9 cellular contexts compared by ENCODE assay signal in genomic region chr18:31241900-31242409, GRCh38.
DNase-seq lines count a peak whose midpoint lies in the region; ATAC-seq and FAIRE-seq lines count a peak whose summit lies in the region.
"Had no signal": no experiment of that assay in that cellular context is flagged by ENCODE, and none has a peak within 500 bp of the region (broad histone marks: within the 10 kb centered on the region; RNA-seq: fewer than 3 reads in every experiment).

No MANE protein-coding gene starts in this region.

- peak; percentile 74 for FAIRE-seq in RCC 7860 (lab: Jason Lieb, UNC)

- H3K4me1 Mint-ChIP-seq in activated naive CD8-positive, alpha-beta T cell treated with anti-CD3 and anti-CD28 coated beads, Interleukin-2, amount 50 U/mL, for 24 hours, result no peaks in the 10 kb centered on the region

- H3K9me3 Mint-ChIP-seq in activated naive CD8-positive, alpha-beta T cell treated with anti-CD3 and anti-CD28 coated beads, Interleukin-2, amount 50 U/mL, for 24 hours, result no peaks in the 10 kb centered on the region

- H3K27me3 ChIP-seq in H7 (ENCODE audit: control insufficient read depth, insufficient read depth, low read length), result no peaks in the 10 kb centered on the region
- H3K27me3 ChIP-seq: BLaER1 treated with 17β-estradiol and CSF1 and Interleukin-3, amounts not matched to agents 10 nM and 100 nM had no signal

- no peaks in the 10 kb centered on the region for H3K36me3 Mint-ChIP-seq in activated naive CD8-positive, alpha-beta T cell treated with anti-CD3 and anti-CD28 coated beads, Interleukin-2, amount 50 U/mL, for 24 hours (ENCODE audit: low read depth)

- H3K27ac Mint-ChIP-seq in activated naive CD8-positive, alpha-beta T cell treated with anti-CD3 and anti-CD28 coated beads, Interleukin-2, amount 50 U/mL, for 24 hours, result no peak overlapping the region

- H3K4me3 ChIP-seq in H7 (ENCODE audit: insufficient read depth, low read depth, low read length), result no peak overlapping the region
- H3K4me3 ChIP-seq: BLaER1 treated with 17β-estradiol and CSF1 and Interleukin-3, amounts not matched to agents 10 nM and 100 nM had no signal

- ATAC-seq in activated naive CD8-positive, alpha-beta T cell treated with anti-CD3 and anti-CD28 coated beads, Interleukin-2, amount 50 U/mL, for 24 hours, result no peak
- no peak for ATAC-seq in HG03457 (IDR thresholded peaks at IDR 0.05; ENCODE audit: unreplicated experiment)

- H3K36me3 ChIP-seq in H7 (replicated peaks; ENCODE audit: control insufficient read depth, insufficient read depth, low read length), result no peaks in the 10 kb centered on the region
- H3K36me3 ChIP-seq: BLaER1 treated with 17β-estradiol and CSF1 and Interleukin-3, amounts not matched to agents 10 nM and 100 nM had no signal

- in situ Hi-C loops in ACHN (cut with HindIII; ENCODE audit: low pct_ligation_motif_present, low pct_unique_long_range_greater_than_20kb, low sequenced_read_pairs), result no loop called here

- H3K4me3 Mint-ChIP-seq in activated naive CD8-positive, alpha-beta T cell treated with anti-CD3 and anti-CD28 coated beads, Interleukin-2, amount 50 U/mL, for 24 hours, result no peak overlapping the region

- DNase-seq in ACHN (peak; percentile 68), H7 (peak; percentile 26), RCC 7860 (ENCODE audit: low spot score) (peak; percentile 65), iris pigment epithelial cell (ENCODE audit: low read depth) (peak; percentile 9), midbrain (lab: John Stamatoyannopoulos, UW) (no peak), putamen (ENCODE audit: low spot score) (no peak)
- no peak for DNase-seq in activated naive CD8-positive, alpha-beta T cell treated with anti-CD3 and anti-CD28 coated beads, Interleukin-2, amount 50 U/mL, for 24 hours

- no peaks in the 10 kb centered on the region for H3K27me3 Mint-ChIP-seq in activated naive CD8-positive, alpha-beta T cell treated with anti-CD3 and anti-CD28 coated beads, Interleukin-2, amount 50 U/mL, for 24 hours

Comparison
In these comparisons a context has a peak if more than half of its experiments do, and no peak if none do; other contexts are left out.
1. DNase-seq: peak in ACHN (single experiment), H7 (single experiment), RCC 7860 (single experiment) and iris pigment epithelial cell (single experiment); none in activated naive CD8-positive, alpha-beta T cell treated with anti-CD3 and anti-CD28 coated beads, Interleukin-2, amount 50 U/mL, for 24 hours (single experiment), midbrain (single experiment) and putamen (single experiment).